In genomic region chr15:44775923-44776322, GRCh38 we compare ENCODE assay signal across 12 cellular contexts. TPM values are rescaled to one million over a fixed set of nuclear protein-coding genes. Genes with fewer than 3 reads are reported as not detected.
DNase-seq lines count a peak whose midpoint lies in the region; ATAC-seq and TF ChIP-seq lines count a peak whose summit lies in the region.
"Had no signal": no experiment of that assay in that cellular context is flagged by ENCODE, and none has a peak within 500 bp of the region (broad histone marks: within the 10 kb centered on the region; RNA-seq: fewer than 3 reads in every experiment).

No MANE protein-coding gene starts in this region.

- TF ChIP-seq POLR2A in breast epithelium (IDR thresholded peaks at IDR 0.05) (no peak), transverse colon (IDR thresholded peaks at IDR 0.05) (no peak)

- H3K27ac Mint-ChIP-seq in MCF 10A (ENCODE audit: low read depth, unreplicated experiment), result no peak overlapping the region
- no peak overlapping the region for H3K27ac Mint-ChIP-seq in activated CD4-positive, alpha-beta memory T cell treated with anti-CD3 and anti-CD28 coated beads for 36 hours
- H3K27ac Mint-ChIP-seq: stimulated activated naive CD8-positive, alpha-beta T cell treated with anti-CD3 and anti-CD28 coated beads, Interleukin-15, amount 100 ng/mL, for 72 hours had no signal

- H3K36me3 ChIP-seq in breast epithelium, result no peaks in the 10 kb centered on the region
- no peaks in the 10 kb centered on the region for H3K36me3 ChIP-seq in transverse colon
- H3K36me3 ChIP-seq: heart right ventricle had no signal

- TF ChIP-seq CTCF in MCF 10A (IDR thresholded peaks at IDR 0.05; ENCODE audit: unreplicated experiment) (no peak), breast epithelium (IDR thresholded peaks at IDR 0.05) (no peak), transverse colon (IDR thresholded peaks at IDR 0.05) (no peak)

- DNase-seq in MCF 10A (ENCODE audit: unreplicated experiment) (peak; percentile 41), breast epithelium (ENCODE audit: low spot score in 2 of 2) (no peak), NCI-H774 (lab: John Stamatoyannopoulos, UW) (peak; percentile 14), transverse colon (peak; percentile 30)
- no peak for DNase-seq in activated CD4-positive, alpha-beta memory T cell treated with anti-CD3 and anti-CD28 coated beads for 36 hours
- DNase-seq: activated effector memory CD4-positive, alpha-beta T cell treated with anti-CD3 and anti-CD28 coated beads, Interleukin-2, amount 50 U/mL, for 16 hours; heart right ventricle; stimulated activated naive CD8-positive, alpha-beta T cell treated with anti-CD3 and anti-CD28 coated beads, Interleukin-15, amount 100 ng/mL, for 72 hours had no signal

- H3K4me1 ChIP-seq in breast epithelium (no peaks in the 10 kb centered on the region), transverse colon (no peaks in the 10 kb centered on the region)
- H3K4me1 ChIP-seq: heart right ventricle had no signal

- H3K27ac ChIP-seq in breast epithelium, result no peak overlapping the region
- H3K27ac ChIP-seq in transverse colon, result no peak overlapping the region
- H3K27ac ChIP-seq: heart right ventricle, VCaP had no signal

- H3K4me1 Mint-ChIP-seq in MCF 10A (ENCODE audit: insufficient read depth, unreplicated experiment), result no peaks in the 10 kb centered on the region
- no peaks in the 10 kb centered on the region for H3K4me1 Mint-ChIP-seq in activated CD4-positive, alpha-beta memory T cell treated with anti-CD3 and anti-CD28 coated beads for 36 hours (ENCODE audit: low read depth)

- TF ChIP-seq EP300 in transverse colon (IDR thresholded peaks at IDR 0.05; ENCODE audit: low read depth), result no peak

- intact Hi-C loops in MCF 10A (cut with micrococcal nuclease), result no loop called here
- intact Hi-C loops in breast epithelium (cut with DNase I; ENCODE audit: low total_unique reads), result no loop called here
- intact Hi-C loops in transverse colon (cut with DNase I; ENCODE audit: low total_unique reads), result no loop called here
- intact Hi-C loops in activated CD4-positive, alpha-beta memory T cell treated with anti-CD3 and anti-CD28 coated beads for 36 hours (cut with micrococcal nuclease), result no loop called here

- peak; percentile 26 for ATAC-seq in esophagus mucosa
- no peak for ATAC-seq in HG03175 (IDR thresholded peaks at IDR 0.05; ENCODE audit: unreplicated experiment)
- no peak for ATAC-seq in HG03439 (IDR thresholded peaks at IDR 0.05; ENCODE audit: unreplicated experiment)
- ATAC-seq: heart right ventricle; stimulated activated naive CD8-positive, alpha-beta T cell treated with anti-CD3 and anti-CD28 coated beads, Interleukin-15, amount 100 ng/mL, for 72 hours had no signal

- WGBS in transverse colon (ENCODE audit: low coverage in 1 of 2), 2 donors, result 52 to 64% methylated on average over 2 to 3 of the region's 3 CpGs

- no peaks in the 10 kb centered on the region for H3K36me3 Mint-ChIP-seq in MCF 10A (ENCODE audit: insufficient read depth, unreplicated experiment)
- peaks cover 24% of the 10 kb centered on the region for H3K36me3 Mint-ChIP-seq in activated CD4-positive, alpha-beta memory T cell treated with anti-CD3 and anti-CD28 coated beads for 36 hours

- no peak overlapping the region for H3K4me3 ChIP-seq in breast epithelium
- H3K4me3 ChIP-seq in transverse colon, result no peak overlapping the region
- H3K4me3 ChIP-seq: heart right ventricle had no signal

- H3K9me3 Mint-ChIP-seq in MCF 10A (ENCODE audit: unreplicated experiment), result peaks cover 11% of the 10 kb centered on the region
- peaks cover 15% of the 10 kb centered on the region for H3K9me3 Mint-ChIP-seq in activated CD4-positive, alpha-beta memory T cell treated with anti-CD3 and anti-CD28 coated beads for 36 hours

- H3K9me3 ChIP-seq in breast epithelium (peaks cover 4 to 5% of the 10 kb centered on the region in 2 donors), transverse colon (peaks cover 6 to 10% of the 10 kb centered on the region in 2 donors)

- no TSS peak for BruUV-seq in MCF 10A (replicated peaks; lab: Mats Ljungman, UMichigan)

- in situ Hi-C loops in transverse colon (cut with MboI; ENCODE audit: low pct_ligation_motif_present in 1 of 4, low pct_unique_long_range_greater_than_20kb in 1 of 4, low sequenced_read_pairs in 3 of 4), result no loop called here

- no peak overlapping the region for H3K4me3 Mint-ChIP-seq in MCF 10A (ENCODE audit: unreplicated experiment)
- H3K4me3 Mint-ChIP-seq in activated CD4-positive, alpha-beta memory T cell treated with anti-CD3 and anti-CD28 coated beads for 36 hours, result no peak overlapping the region
- H3K4me3 Mint-ChIP-seq: stimulated activated naive CD8-positive, alpha-beta T cell treated with anti-CD3 and anti-CD28 coated beads, Interleukin-15, amount 100 ng/mL, for 72 hours had no signal

- CTCF ChIA-PET in MCF 10A (lab: Yijun Ruan, JAX), result no interaction called here
- CTCF ChIA-PET in activated CD4-positive, alpha-beta memory T cell treated with anti-CD3 and anti-CD28 coated beads for 36 hours (lab: Charles Lee), result no interaction called here

- H3K27me3 ChIP-seq in breast epithelium (no peaks in the 10 kb centered on the region), transverse colon (no peaks in the 10 kb centered on the region)
- H3K27me3 ChIP-seq: heart right ventricle had no signal

- POLR2A ChIA-PET in MCF 10A (lab: Yijun Ruan, JAX), result interaction anchor here (0.6 to 1.2 kb wide), 6 partner anchors 12 to 113 kb away, joined by 3 to 4 read pairs (median 4); partner anchors contain the start of genes B2M, PATL2 and SPG11
- POLR2A ChIA-PET in activated CD4-positive, alpha-beta memory T cell treated with anti-CD3 and anti-CD28 coated beads for 36 hours (lab: Charles Lee), result interaction anchor here (0.6 to 1.5 kb wide), 2 partner anchors 65 to 152 kb away, joined by 3 to 6 read pairs; partner anchors contain the start of gene PATL2

- no peaks in the 10 kb centered on the region for H3K27me3 Mint-ChIP-seq in MCF 10A (ENCODE audit: insufficient read depth, unreplicated experiment)
- no peaks in the 10 kb centered on the region for H3K27me3 Mint-ChIP-seq in activated CD4-positive, alpha-beta memory T cell treated with anti-CD3 and anti-CD28 coated beads for 36 hours
- H3K27me3 Mint-ChIP-seq: stimulated activated naive CD8-positive, alpha-beta T cell treated with anti-CD3 and anti-CD28 coated beads, Interleukin-15, amount 100 ng/mL, for 72 hours had no signal

RNA-seq across cellular contexts. Expression of gene TRIM69, which starts 39.6 kb away (rescaled TPM):
- total RNA-seq in MCF 10A (2022) (8.2 and 12.2 TPM in 2 replicates), breast epithelium (10 to 100 TPM in 2 of 3 donors, 1 to 10 TPM in 1; 9.8 to 15.5 (median 13.5) TPM), esophagus mucosa (17.9 TPM), transverse colon (10 to 100 TPM in 3 of 4 donors, 1 to 10 TPM in 1; 5.6 to 17.3 (median 13.7) TPM)
- 10 to 100 TPM; 76.0 to 78.0 TPM for total RNA-seq in activated CD4-positive, alpha-beta memory T cell treated with anti-CD3 and anti-CD28 coated beads for 36 hours

Comparison
In these comparisons a context has a peak if more than half of its experiments do, and no peak if none do; other contexts are left out.
1. DNase-seq: peak in MCF 10A (single experiment), NCI-H774 (single experiment) and transverse colon (single experiment); none in breast epithelium (0 of 2) and activated CD4-positive, alpha-beta memory T cell treated with anti-CD3 and anti-CD28 coated beads for 36 hours (single experiment).